17 cellular contexts compared by ENCODE assay signal in the genomic region with DNA sequence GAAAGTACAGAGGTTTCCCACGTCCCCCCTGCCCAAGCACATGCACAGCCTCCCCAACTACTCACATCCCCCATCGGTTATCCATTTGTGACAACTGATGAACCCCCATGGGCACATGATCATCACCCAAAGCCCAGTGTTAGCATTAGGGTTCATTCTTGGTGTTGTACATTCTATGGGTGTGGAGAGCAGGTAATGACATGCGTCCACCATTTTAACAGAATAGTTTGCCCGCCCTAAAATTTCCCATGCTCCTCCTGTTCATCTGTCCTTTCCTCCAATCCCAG.
A peak's percentile ranks its signal among the peaks of the same experiment; 100 is the strongest.
DNase-seq lines count a peak whose midpoint lies in the region; ATAC-seq and TF ChIP-seq lines count a peak whose summit lies in the region.
"Had no signal": no experiment of that assay in that cellular context is flagged by ENCODE, and none has a peak within 500 bp of the region (broad histone marks: within the 10 kb centered on the region; RNA-seq: fewer than 3 reads in every experiment).

No MANE protein-coding gene starts in this region.

- in situ Hi-C loops in GM13977 (cut with MboI; ENCODE audit: low pct_unique_long_range_greater_than_20kb, low sequenced_read_pairs, unreplicated experiment): no loop called here
- in situ Hi-C loops in G401 (cut with HindIII; ENCODE audit: low sequenced_read_pairs): no loop called here

- intact Hi-C loops in left ventricle myocardium inferior (cut with micrococcal nuclease): loop anchor here (10.0 kb wide), 2 partner anchors 73 to 683 kb away; no protein-coding TSS in a partner anchor

- peaks cover 7% of the 10 kb centered on the region for H3K27me3 ChIP-seq in left ventricle myocardium inferior (ENCODE audit: low read depth)
- H3K27me3 ChIP-seq: heart left ventricle, uterus had no signal

- DNase-seq in GM13977 (ENCODE audit: low spot score): peak; percentile 45
- DNase-seq in NCI-H69 (lab: John Stamatoyannopoulos, UW): peak; percentile 30
- DNase-seq in T-helper 9 cell: no peak
- no peak for DNase-seq in left ventricle myocardium inferior
- no peak for DNase-seq in NCI-H2107 treated with DMSO at 0.1 percent for 48 hours (lab: John Stamatoyannopoulos, UW; ENCODE audit: unreplicated experiment)
- no peak for DNase-seq in G401 (ENCODE audit: low spot score)
- DNase-seq: amygdala; erythroblast; heart left ventricle; left cardiac atrium; NCI-H1105 treated with DMSO at 0.1 percent for 48 hours; NCI-H446; stimulated activated CD4-positive, alpha-beta T cell treated with anti-CD3 and anti-CD28 coated beads, Interleukin-2, amount 100 ng/mL, for 48 hours; uterus had no signal

- H3K27ac ChIP-seq in left ventricle myocardium inferior (replicated peaks): no peak overlapping the region
- H3K27ac ChIP-seq: heart left ventricle, uterus had no signal

- TF ChIP-seq CTCF in GM13977 (IDR thresholded peaks at IDR 0.05; ENCODE audit: extremely low read depth, insufficient read depth, missing control alignments) (no peak), left ventricle myocardium inferior (IDR thresholded peaks at IDR 0.05; ENCODE audit: borderline replicate concordance) (no peak)

- H3K4me3 ChIP-seq in left ventricle myocardium inferior: no peak overlapping the region
- H3K4me3 ChIP-seq: heart left ventricle, uterus had no signal

- no peaks in the 10 kb centered on the region for H3K4me1 ChIP-seq in left ventricle myocardium inferior
- H3K4me1 ChIP-seq: uterus had no signal

- H3K36me3 ChIP-seq in left ventricle myocardium inferior: no peaks in the 10 kb centered on the region
- H3K36me3 ChIP-seq: heart left ventricle, uterus had no signal

- peak; percentile 25 for ATAC-seq in GM19395 (IDR thresholded peaks at IDR 0.05; ENCODE audit: unreplicated experiment)
- peak; percentile 24 for ATAC-seq in HG02885 (IDR thresholded peaks at IDR 0.05; ENCODE audit: poor library complexity, unreplicated experiment)
- ATAC-seq: heart left ventricle, HepG2, left cardiac atrium had no signal

- no peaks in the 10 kb centered on the region for H3K9me3 ChIP-seq in left ventricle myocardium inferior (replicated peaks)
- H3K9me3 ChIP-seq: heart left ventricle, uterus had no signal

Comparison
In these comparisons a context has a peak if more than half of its experiments do, and no peak if none do; other contexts are left out.
1. DNase-seq: peak in GM13977 (single experiment) and NCI-H69 (single experiment); none in T-helper 9 cell (single experiment), left ventricle myocardium inferior (single experiment), NCI-H2107 treated with DMSO at 0.1 percent for 48 hours (single experiment) and G401 (single experiment).